In the genomic region with DNA sequence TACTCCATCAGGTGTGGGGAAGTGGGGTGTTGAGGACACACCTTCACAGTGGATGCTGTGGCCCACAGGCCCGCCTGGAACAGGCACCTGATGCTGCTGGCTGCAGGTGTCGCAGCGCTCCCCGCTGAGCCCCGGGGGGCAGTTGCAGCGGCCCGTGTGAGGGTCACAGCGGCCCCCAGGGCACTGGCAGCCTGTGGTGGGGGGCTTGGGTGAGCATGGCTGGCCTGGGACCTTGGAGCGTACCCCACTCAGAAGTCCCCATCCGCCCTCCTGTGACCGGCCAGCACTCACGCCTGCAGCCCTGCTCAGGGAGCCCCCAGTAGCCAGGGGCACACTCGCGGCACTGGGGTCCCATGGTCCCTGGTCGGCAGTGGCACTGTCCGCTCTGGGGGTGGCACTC, we compare ENCODE assay signal across 26 cellular contexts. TPM values are rescaled to one million over a fixed set of nuclear protein-coding genes. Genes with fewer than 3 reads are reported as not detected.
DNase-seq lines count a peak whose midpoint lies in the region; ATAC-seq, FAIRE-seq and TF ChIP-seq lines count a peak whose summit lies in the region.
"Had no signal": no experiment of that assay in that cellular context is flagged by ENCODE, and none has a peak within 500 bp of the region (broad histone marks: within the 10 kb centered on the region; RNA-seq: fewer than 3 reads in every experiment).

No MANE protein-coding gene starts in this region.

- H3K27me3 ChIP-seq in HepG2 (ENCODE audit: control insufficient read depth in 1 of 2, insufficient read depth in 2 of 2, low read length in 2 of 2), result no peaks in the 10 kb centered on the region
- no peaks in the 10 kb centered on the region for H3K27me3 ChIP-seq in right lobe of liver
- no peaks in the 10 kb centered on the region for H3K27me3 ChIP-seq in K562 (ENCODE audit: control insufficient read depth in 2 of 2, insufficient read depth in 2 of 2, low read length in 2 of 2)
- no peaks in the 10 kb centered on the region for H3K27me3 ChIP-seq in neuronal stem cell (ENCODE audit: control insufficient read depth in 3 of 3, insufficient read depth in 3 of 3, low read depth in 1 of 3, low read length in 3 of 3)

- no peak overlapping the region for H4K91ac ChIP-seq in neuronal stem cell (ENCODE audit: low read depth, low read length, poor library complexity)

- H3K27ac Mint-ChIP-seq in mesothelial cell of epicardium, result no peak overlapping the region
- H3K27ac Mint-ChIP-seq: B cell, HFFc6 had no signal

- no peak overlapping the region for H2BK15ac ChIP-seq in neuronal stem cell (ENCODE audit: low read length)

- no peak for DNase-seq in HepG2 (ENCODE audit: low spot score)
- no peak for DNase-seq in right lobe of liver
- DNase-seq in K562 (ENCODE audit: extremely low read depth in 1 of 4, low spot score in 3 of 4), result no peak
- no peak for DNase-seq in neuronal stem cell (ENCODE audit: low spot score)
- no peak for DNase-seq in activated CD4-positive, alpha-beta T cell treated with anti-CD3 and anti-CD28 coated beads for 4 hours
- DNase-seq in mesothelial cell of epicardium (ENCODE audit: low spot score in 2 of 2, unreplicated experiment in 2 of 2), result no peak
- DNase-seq: EL, GF-D8, HFFc6, NCI-H1092 treated with DMSO at 0.1 percent for 48 hours, NCI-H146, NCI-H2029 treated with DMSO at 0.1 percent for 48 hours, NCI-H226, NCI-H510A treated with DMSO at 0.1 percent for 48 hours, NCI-H748 treated with DMSO at 0.1 percent for 48 hours, SHP77 treated with DMSO at 0.1 percent for 48 hours had no signal

- H3K36me3 ChIP-seq in HepG2 (replicated peaks in 1 of 2; ENCODE audit: control insufficient read depth in 1 of 2, insufficient read depth in 2 of 2, low read length in 2 of 2) (peaks cover 40 to 71% of the 10 kb centered on the region in 2 experiments), right lobe of liver (peaks cover 0 to 2% (median 0%) of the 10 kb centered on the region in 4 donors), K562 (ENCODE audit: control insufficient read depth, insufficient read depth, low read length) (peaks cover 84% of the 10 kb centered on the region; the same call in 2 of the 3 replicates), neuronal stem cell (replicated peaks in 1 of 2; ENCODE audit: control insufficient read depth in 2 of 2, insufficient read depth in 2 of 2, low read length in 2 of 2) (peaks cover 54 to 68% of the 10 kb centered on the region in 2 donors)

- in situ Hi-C loops in HepG2 (cut with HindIII; ENCODE audit: extremely low pct_ligation_motif_present, low pct_unique_long_range_greater_than_20kb) (no loop called here), K562 (cut with MboI) (no loop called here)

- WGBS in HepG2 (ENCODE audit: low lambda C conversion rate), result 98% methylated on average over 16 of the region's 16 CpGs
- WGBS in right lobe of liver (ENCODE audit: insufficient coverage, low coverage, low lambda C conversion rate, missing lambda C conversion rate), result no CpG with 5 or more reads among the region's 16 CpGs
- WGBS in K562 (ENCODE audit: insufficient coverage, low coverage, missing lambda C conversion rate), result 95% methylated on average over 16 of the region's 16 CpGs
- no CpG with 5 or more reads among the region's 16 CpGs for WGBS in neuronal stem cell (ENCODE audit: extremely low coverage in 2 of 2, insufficient read length in 2 of 2, insufficient replicate concordance in 1 of 2), 2 donors

- BruUV-seq in HepG2 (replicated peaks; lab: Mats Ljungman, UMichigan) (no TSS peak), K562 (replicated peaks; lab: Mats Ljungman, UMichigan) (no TSS peak)

- H2BK120ac ChIP-seq in neuronal stem cell (ENCODE audit: low read depth, low read length), result no peak overlapping the region

- TF ChIP-seq RAD21 in HepG2 (CRISPR knock-in tag; IDR thresholded peaks at IDR 0.05) (no peak), K562 (CRISPR knock-in tag; conservative IDR thresholded peaks at IDR 0.05 in 1 of 2, IDR thresholded peaks at IDR 0.05 in 1 of 2) (no peak)

- H3K9me3 ChIP-seq in HepG2 (ENCODE audit: low read length) (no peaks in the 10 kb centered on the region), right lobe of liver (no peaks in the 10 kb centered on the region), K562 (replicated peaks; ENCODE audit: control insufficient read depth, insufficient read depth, low read depth, low read length) (no peaks in the 10 kb centered on the region), neuronal stem cell (replicated peaks in 1 of 2; ENCODE audit: control insufficient read depth in 2 of 2, insufficient read depth in 1 of 2, low read depth in 1 of 2, low read length in 2 of 2) (peaks cover 0 to 11% of the 10 kb centered on the region in 2 donors)
- H3K9me3 ChIP-seq: SK-N-SH had no signal

- intact Hi-C loops in HepG2 (cut with micrococcal nuclease; ENCODE audit: unreplicated experiment), result loop anchor here (1.0 kb wide), 1 partner anchor 18 kb away; no protein-coding TSS in a partner anchor
- intact Hi-C loops in right lobe of liver (cut with DNase I), result no loop called here
- intact Hi-C loops in K562 (cut with micrococcal nuclease), result loop anchor here (2.0 kb wide), 1 partner anchor 37 kb away; no protein-coding TSS in a partner anchor

- TF ChIP-seq EP300 in HepG2 (IDR thresholded peaks at IDR 0.05; ENCODE audit: low read depth in 2 of 2, low read length in 2 of 2) (no peak), HepG2 (CRISPR knock-in tag; IDR thresholded peaks at IDR 0.05; ENCODE audit: borderline replicate concordance) (0 out of 2 replicates have a peak, but pooled peaks have one; percentile 19), K562 (IDR thresholded peaks at IDR 0.05; ENCODE audit: low read length) (no peak)

- POLR2A ChIA-PET in HepG2 (lab: Yijun Ruan, JAX), result no interaction called here
- POLR2A ChIA-PET in K562 (lab: Yijun Ruan, JAX), result interaction anchor here (0.5 kb wide), 1 partner anchor 13 kb away, joined by 3 read pairs; no protein-coding TSS in a partner anchor

- peak overlapping the region; percentile 73 for H3K23ac ChIP-seq in neuronal stem cell (ENCODE audit: low read depth, low read length, poor library complexity)

- no peak overlapping the region for H2AK5ac ChIP-seq in neuronal stem cell (ENCODE audit: low read depth, low read length)

- no peak overlapping the region for H3K18ac ChIP-seq in neuronal stem cell (ENCODE audit: low read length)

- no peak overlapping the region for H3K4ac ChIP-seq in neuronal stem cell (ENCODE audit: low read length)

- no peaks in the 10 kb centered on the region for H3K27me3 Mint-ChIP-seq in mesothelial cell of epicardium (ENCODE audit: low read depth)
- H3K27me3 Mint-ChIP-seq: B cell had no signal

- H4K20me1 ChIP-seq in HepG2 (ENCODE audit: insufficient read depth, low read length) (peaks cover 4% of the 10 kb centered on the region; the same call in 1 of the 2 replicates), K562 (replicated peaks; ENCODE audit: control insufficient read depth, insufficient read depth, low read length) (no peaks in the 10 kb centered on the region)

- no peaks in the 10 kb centered on the region for H3K9me3 Mint-ChIP-seq in mesothelial cell of epicardium

- peaks cover 5% of the 10 kb centered on the region for H3K79me1 ChIP-seq in neuronal stem cell (ENCODE audit: low read depth, low read length)

- no peaks in the 10 kb centered on the region for H3K4me1 ChIP-seq in HepG2 (ENCODE audit: insufficient read depth, low read length)
- peaks cover 0 to 8% (median 0%) of the 10 kb centered on the region in 4 donors for H3K4me1 ChIP-seq in right lobe of liver
- peaks cover 2 to 48% of the 10 kb centered on the region in 2 experiments; a peak in 2 of 5 replicates for H3K4me1 ChIP-seq in K562 (replicated peaks in 1 of 2; ENCODE audit: control insufficient read depth in 2 of 2, insufficient read depth in 2 of 2, low read length in 2 of 2)
- no peaks in the 10 kb centered on the region for H3K4me1 ChIP-seq in neuronal stem cell (ENCODE audit: control insufficient read depth in 2 of 2, insufficient read depth in 1 of 2, low read depth in 1 of 2, low read length in 2 of 2)

- H3K36me3 Mint-ChIP-seq in mesothelial cell of epicardium, result peaks cover 32% of the 10 kb centered on the region
- H3K36me3 Mint-ChIP-seq: CD14-positive monocyte had no signal

- H3K4me3 ChIP-seq in HepG2 (replicated peaks in 1 of 3; ENCODE audit: insufficient read depth in 1 of 3, low read depth in 2 of 3, low read length in 3 of 3) (no peak overlapping the region), right lobe of liver (no peak overlapping the region), K562 (no peak overlapping the region), neuronal stem cell (ENCODE audit: low read length in 2 of 2) (no peak overlapping the region)

- no peaks in the 10 kb centered on the region for H3K4me1 Mint-ChIP-seq in mesothelial cell of epicardium
- H3K4me1 Mint-ChIP-seq: B cell, CD14-positive monocyte had no signal

- peaks cover 3% of the 10 kb centered on the region for H3K9me1 ChIP-seq in K562 (ENCODE audit: control insufficient read depth, insufficient read depth, low read length)

- H2AFZ ChIP-seq in HepG2 (ENCODE audit: low read length), result no peak overlapping the region
- no peak overlapping the region for H2AFZ ChIP-seq in K562 (ENCODE audit: low read depth, low read length)
- no peak overlapping the region for H2AFZ ChIP-seq in neuronal stem cell (ENCODE audit: low read length)

- no peak overlapping the region for H3K14ac ChIP-seq in neuronal stem cell (ENCODE audit: low read length)

- CTCF ChIA-PET in HepG2 (lab: Yijun Ruan, JAX; ENCODE audit: low intra/inter-chr PET ratio, low total read pairs) (interaction anchor here (0.7 kb wide), 1 partner anchor 54 kb away, joined by 3 read pairs; no protein-coding TSS in a partner anchor), K562 (lab: Yijun Ruan, JAX; ENCODE audit: low intra/inter-chr PET ratio) (no interaction called here)

- FAIRE-seq in HepG2 (lab: Jason Lieb, UNC) (no peak), K562 (lab: Jason Lieb, UNC) (no peak)
- FAIRE-seq: A204.1, D721Med, GM19239, H54 had no signal

- H3K9ac ChIP-seq in HepG2 (ENCODE audit: insufficient read depth, low read depth, low read length) (no peak overlapping the region), K562 (ENCODE audit: insufficient read depth in 1 of 2, low read depth in 2 of 2, low read length in 2 of 2) (no peak overlapping the region; a peak in 1 of 4 replicates), neuronal stem cell (ENCODE audit: low read depth, low read length, poor library complexity) (no peak overlapping the region)
- H3K9ac ChIP-seq: KMS-11, SK-N-SH had no signal

- TF ChIP-seq POLR2A in HepG2 (IDR thresholded peaks at IDR 0.05; ENCODE audit: insufficient read depth in 1 of 2, low read depth in 2 of 2, low read length in 2 of 2) (0 out of 4 replicates have a peak, but pooled peaks of 1 of the 2 experiments have one; percentile 14), right lobe of liver (IDR thresholded peaks at IDR 0.05) (no peak), K562 (conservative IDR thresholded peaks at IDR 0.05) (no peak)

- peak overlapping the region; percentile 65 for H4K8ac ChIP-seq in neuronal stem cell (ENCODE audit: low read depth, low read length)

- H3K27ac ChIP-seq in HepG2 (ENCODE audit: extremely low read length, insufficient read depth, low read length) (no peak overlapping the region), right lobe of liver (no peak overlapping the region), K562 (ENCODE audit: extremely low read depth, low read depth, low read length) (no peak overlapping the region), neuronal stem cell (replicated peaks; ENCODE audit: low read length) (no peak overlapping the region)
- H3K27ac ChIP-seq: HL-60, KMS-11 had no signal

- no peak overlapping the region for H2BK5ac ChIP-seq in neuronal stem cell (ENCODE audit: low read length)

- no peak overlapping the region for H3K4me3 Mint-ChIP-seq in mesothelial cell of epicardium
- H3K4me3 Mint-ChIP-seq: B cell, CD14-positive monocyte, HFFc6 had no signal

- H3K4me2 ChIP-seq in HepG2 (ENCODE audit: low read depth, low read length) (no peak overlapping the region), K562 (ENCODE audit: insufficient read depth, low read length) (no peak overlapping the region), neuronal stem cell (ENCODE audit: insufficient read depth, low read length, poor library complexity, severe bottlenecking) (no peak overlapping the region)
- H3K4me2 ChIP-seq: KMS-11, SK-N-SH had no signal

- H2BK12ac ChIP-seq in neuronal stem cell (ENCODE audit: low read length), result no peak overlapping the region

- no peaks in the 10 kb centered on the region for H3K79me2 ChIP-seq in HepG2 (ENCODE audit: insufficient read depth, low read length)
- H3K79me2 ChIP-seq in K562 (ENCODE audit: control insufficient read depth, insufficient read depth, low read length), result no peaks in the 10 kb centered on the region

- no peak for TF ChIP-seq CTCF in HepG2 (CRISPR knock-in tag; IDR thresholded peaks at IDR 0.05)
- no peak for TF ChIP-seq CTCF in right lobe of liver (IDR thresholded peaks at IDR 0.05)
- no peak for TF ChIP-seq CTCF in K562 (IDR thresholded peaks at IDR 0.05 in 2 of 3, conservative IDR thresholded peaks at IDR 0.05 in 1 of 3; ENCODE audit: insufficient read depth in 2 of 3, low read depth in 1 of 3, low read length in 3 of 3)
- no peak for TF ChIP-seq CTCF in mesothelial cell of epicardium (IDR thresholded peaks at IDR 0.05; ENCODE audit: unreplicated experiment)

- ATAC-seq in HepG2 (no peak; the same call in 2 of the 3 replicates), right lobe of liver (no peak), K562 (no peak), HG02938 (IDR thresholded peaks at IDR 0.05; ENCODE audit: unreplicated experiment) (no peak)

RNA-seq across cellular contexts. Expression of a gene that starts 19.2 kb away (rescaled TPM):
- total RNA-seq in HepG2 (2016; rRNA removed; fragmentation: Illumina TruSeq; extraction: Trizol), result 143 and 154 TPM in 2 replicates
- 51.6 and 53.2 TPM in 2 replicates for total RNA-seq in HepG2 (2016; cell fraction: cytosol; rRNA removed; fragmentation: Illumina TruSeq; extraction: Trizol; ENCODE audit: low read depth)
- 149 and 159 TPM in 2 replicates for total RNA-seq in HepG2 (2016; cell fraction: insoluble cytoplasmic fraction; rRNA removed; fragmentation: Illumina TruSeq; extraction: Trizol)
- total RNA-seq in HepG2 (2016; cell fraction: membrane; rRNA removed; fragmentation: Illumina TruSeq; extraction: Trizol), result 59.3 and 62.8 TPM in 2 replicates
- total RNA-seq in HepG2 (2016; cell fraction: nucleus; rRNA removed; fragmentation: Illumina TruSeq; extraction: Trizol), result 76.2 and 86.5 TPM in 2 replicates
- 92.9 and 106 TPM in 2 replicates for polyA plus RNA-seq in HepG2 (2011; rRNA removed)
- polyA plus RNA-seq in HepG2 (2011; cell fraction: cytosol; rRNA removed), result 90.4 and 144 TPM in 2 replicates
- polyA plus RNA-seq in HepG2 (2011; cell fraction: nucleus; rRNA removed), result 158 and 185 TPM in 2 replicates
- 62.1 and 86.3 TPM in 2 replicates for polyA plus RNA-seq in HepG2 (2012)
- 50.3 and 52.6 TPM in 2 replicates for polyA plus RNA-seq in HepG2 (2016; cell fraction: cytosol; fragmentation: Illumina TruSeq; extraction: Trizol; ENCODE audit: low read depth)
- 185 and 189 TPM in 2 replicates for polyA plus RNA-seq in HepG2 (2016; cell fraction: insoluble cytoplasmic fraction; fragmentation: Illumina TruSeq; extraction: Trizol; ENCODE audit: low read depth)
- polyA plus RNA-seq in HepG2 (2016; cell fraction: membrane; fragmentation: Illumina TruSeq; extraction: Trizol; ENCODE audit: low read depth), result 54.2 and 55.6 TPM in 2 replicates
- polyA plus RNA-seq in HepG2 (2016; cell fraction: nucleus; fragmentation: Illumina TruSeq; extraction: Trizol; ENCODE audit: insufficient read depth, low read depth), result 165 and 171 TPM in 2 replicates
- 92.6 and 107 TPM in 2 replicates for polyA minus RNA-seq in HepG2 (2011; rRNA and poly(A)+ RNA removed; ENCODE audit: low replicate concordance)
- polyA minus RNA-seq in HepG2 (2011; cell fraction: cytosol; rRNA and poly(A)+ RNA removed), result 50.7 and 55.0 TPM in 2 replicates
- polyA minus RNA-seq in HepG2 (2011; cell fraction: nucleus; rRNA and poly(A)+ RNA removed), result 47.2 and 49.4 TPM in 2 replicates
- total RNA-seq in right lobe of liver, result 100 to 1,000 TPM in 2 of 6 experiments, 10 to 100 TPM in 4; 49.5 to 139 (median 55.7) TPM
- total RNA-seq in K562 (2011; cell fraction: chromatin; rRNA removed; ENCODE audit: low replicate concordance), result 21.6 and 87.3 TPM in 2 replicates
- total RNA-seq in K562 (2011; cell fraction: nucleolus; rRNA removed), result 87.6 and 87.7 TPM in 2 replicates
- 41.0 and 41.6 TPM in 2 replicates for total RNA-seq in K562 (2011; cell fraction: nucleoplasm; rRNA removed)
- 223 and 261 TPM in 2 replicates for total RNA-seq in K562 (2014; rRNA removed)
- total RNA-seq in K562 (2014; rRNA removed; fragmentation: Illumina TruSeq; extraction: Trizol), result 22.5 and 32.1 TPM in 2 replicates
- 125 and 136 TPM in 2 replicates for total RNA-seq in K562 (2015; rRNA removed; fragmentation: Illumina TruSeq; extraction: Trizol)
- 159 and 160 TPM in 2 replicates for total RNA-seq in K562 (2021)
- polyA plus RNA-seq in K562 (2011; rRNA removed), result 57.6 and 67.4 TPM in 2 replicates
- 69.2 and 237 TPM in 2 replicates for polyA plus RNA-seq in K562 (2011; cell fraction: cytosol; rRNA removed)
- polyA plus RNA-seq in K562 (2011; cell fraction: nucleus; rRNA removed), result 65.6 and 116 TPM in 2 replicates
- 109 and 153 TPM in 2 replicates for polyA plus RNA-seq in K562 (2012)
- 49.3 and 107 TPM in 2 replicates for polyA plus RNA-seq in K562 (2014; fragmentation: Illumina TruSeq; extraction: Trizol)
- polyA plus RNA-seq in K562 (2014; fragmentation: Nextera tagmentation; extraction: Ambion mirVana), result 10 to 100 TPM in 1 of 2 experiments, 1 to 10 TPM in 1; 5.0 to 21.6 TPM
- polyA plus RNA-seq in K562 (2014; rRNA removed), result 192 and 201 TPM in 2 replicates
- polyA minus RNA-seq in K562 (2011; rRNA and poly(A)+ RNA removed), result 16.1 and 32.6 TPM in 2 replicates
- polyA minus RNA-seq in K562 (2011; cell fraction: cytosol; rRNA and poly(A)+ RNA removed), result 51.8 and 55.0 TPM in 2 replicates
- 42.8 and 44.0 TPM in 2 replicates for polyA minus RNA-seq in K562 (2011; cell fraction: nucleus; rRNA and poly(A)+ RNA removed)
- 69.1 TPM for polyA plus RNA-seq in neuronal stem cell (2013, experiment 1 of 2)
- polyA plus RNA-seq in neuronal stem cell (2013, experiment 2 of 2), result 69.0 TPM
- 58.8 to 60.8 TPM (median 59.0 TPM) in 3 replicates for total RNA-seq in mesothelial cell of epicardium

RNA-seq across cellular contexts. Expression of a gene that starts 45.1 kb away (rescaled TPM):
- total RNA-seq in HepG2 (2016; rRNA removed; fragmentation: Illumina TruSeq; extraction: Trizol), result 28.5 and 44.7 TPM in 2 replicates
- 32.2 and 40.1 TPM in 2 replicates for total RNA-seq in HepG2 (2016; cell fraction: cytosol; rRNA removed; fragmentation: Illumina TruSeq; extraction: Trizol; ENCODE audit: low read depth)
- total RNA-seq in HepG2 (2016; cell fraction: insoluble cytoplasmic fraction; rRNA removed; fragmentation: Illumina TruSeq; extraction: Trizol), result 24.0 and 53.5 TPM in 2 replicates
- total RNA-seq in HepG2 (2016; cell fraction: membrane; rRNA removed; fragmentation: Illumina TruSeq; extraction: Trizol), result 23.5 and 24.2 TPM in 2 replicates
- 108 and 131 TPM in 2 replicates for total RNA-seq in HepG2 (2016; cell fraction: nucleus; rRNA removed; fragmentation: Illumina TruSeq; extraction: Trizol)
- 21.0 and 22.7 TPM in 2 replicates for polyA plus RNA-seq in HepG2 (2011; rRNA removed)
- 9.5 and 17.6 TPM in 2 replicates for polyA plus RNA-seq in HepG2 (2011; cell fraction: cytosol; rRNA removed)
- polyA plus RNA-seq in HepG2 (2011; cell fraction: nucleus; rRNA removed), result 504 and 754 TPM in 2 replicates
- polyA plus RNA-seq in HepG2 (2012), result 96.2 and 135 TPM in 2 replicates
- 12.5 and 12.7 TPM in 2 replicates for polyA plus RNA-seq in HepG2 (2016; cell fraction: cytosol; fragmentation: Illumina TruSeq; extraction: Trizol; ENCODE audit: low read depth)
- polyA plus RNA-seq in HepG2 (2016; cell fraction: insoluble cytoplasmic fraction; fragmentation: Illumina TruSeq; extraction: Trizol; ENCODE audit: low read depth), result 34.3 and 49.3 TPM in 2 replicates
- 14.2 and 17.2 TPM in 2 replicates for polyA plus RNA-seq in HepG2 (2016; cell fraction: membrane; fragmentation: Illumina TruSeq; extraction: Trizol; ENCODE audit: low read depth)
- 598 and 620 TPM in 2 replicates for polyA plus RNA-seq in HepG2 (2016; cell fraction: nucleus; fragmentation: Illumina TruSeq; extraction: Trizol; ENCODE audit: insufficient read depth, low read depth)
- polyA minus RNA-seq in HepG2 (2011; rRNA and poly(A)+ RNA removed; ENCODE audit: low replicate concordance), result 26.2 and 35.7 TPM in 2 replicates
- polyA minus RNA-seq in HepG2 (2011; cell fraction: cytosol; rRNA and poly(A)+ RNA removed), result 23.2 and 27.1 TPM in 2 replicates
- polyA minus RNA-seq in HepG2 (2011; cell fraction: nucleus; rRNA and poly(A)+ RNA removed), result 70.0 and 71.2 TPM in 2 replicates
- total RNA-seq in right lobe of liver, result 10 to 100 TPM; 30.3 to 80.8 (median 47.1) TPM
- 218 and 612 TPM in 2 replicates for total RNA-seq in K562 (2011; cell fraction: chromatin; rRNA removed; ENCODE audit: low replicate concordance)
- 256 and 378 TPM in 2 replicates for total RNA-seq in K562 (2011; cell fraction: nucleolus; rRNA removed)
- total RNA-seq in K562 (2011; cell fraction: nucleoplasm; rRNA removed), result 206 and 238 TPM in 2 replicates
- total RNA-seq in K562 (2014; rRNA removed), result 26.4 and 38.3 TPM in 2 replicates
- 2.2 and 3.2 TPM in 2 replicates for total RNA-seq in K562 (2014; rRNA removed; fragmentation: Illumina TruSeq; extraction: Trizol)
- total RNA-seq in K562 (2015; rRNA removed; fragmentation: Illumina TruSeq; extraction: Trizol), result 11.3 and 11.7 TPM in 2 replicates
- 86.4 and 101 TPM in 2 replicates for total RNA-seq in K562 (2021)
- polyA plus RNA-seq in K562 (2011; rRNA removed), result 4.4 and 10.0 TPM in 2 replicates
- 3.9 and 11.1 TPM in 2 replicates for polyA plus RNA-seq in K562 (2011; cell fraction: cytosol; rRNA removed)
- polyA plus RNA-seq in K562 (2011; cell fraction: nucleus; rRNA removed), result 130 and 166 TPM in 2 replicates
- polyA plus RNA-seq in K562 (2012), result 49.7 and 63.1 TPM in 2 replicates
- polyA plus RNA-seq in K562 (2014; fragmentation: Illumina TruSeq; extraction: Trizol), result 7.8 and 20.0 TPM in 2 replicates
- under 1 TPM; 0.31 to 0.48 TPM for polyA plus RNA-seq in K562 (2014; fragmentation: Nextera tagmentation; extraction: Ambion mirVana)
- polyA plus RNA-seq in K562 (2014; rRNA removed), result 60.2 and 67.3 TPM in 2 replicates
- polyA minus RNA-seq in K562 (2011; rRNA and poly(A)+ RNA removed), result 1.5 and 1.9 TPM in 2 replicates
- 11.0 and 21.3 TPM in 2 replicates for polyA minus RNA-seq in K562 (2011; cell fraction: cytosol; rRNA and poly(A)+ RNA removed)
- polyA minus RNA-seq in K562 (2011; cell fraction: nucleus; rRNA and poly(A)+ RNA removed), result 33.7 and 42.1 TPM in 2 replicates
- 59.5 TPM for polyA plus RNA-seq in neuronal stem cell (2013, experiment 1 of 2)
- polyA plus RNA-seq in neuronal stem cell (2013, experiment 2 of 2), result 57.4 TPM
- 571 to 618 TPM (median 601 TPM) in 3 replicates for total RNA-seq in mesothelial cell of epicardium
- polyA plus RNA-seq: CD14-positive monocyte had no signal

Comparison
In these comparisons a context has a peak if more than half of its experiments do, and no peak if none do; other contexts are left out.
1. intact Hi-C loops: an anchor here in HepG2 (1.0 kb wide) and K562 (2.0 kb wide); none called in right lobe of liver.